ENCODE assay signal across 9 cellular contexts in the genomic region with DNA sequence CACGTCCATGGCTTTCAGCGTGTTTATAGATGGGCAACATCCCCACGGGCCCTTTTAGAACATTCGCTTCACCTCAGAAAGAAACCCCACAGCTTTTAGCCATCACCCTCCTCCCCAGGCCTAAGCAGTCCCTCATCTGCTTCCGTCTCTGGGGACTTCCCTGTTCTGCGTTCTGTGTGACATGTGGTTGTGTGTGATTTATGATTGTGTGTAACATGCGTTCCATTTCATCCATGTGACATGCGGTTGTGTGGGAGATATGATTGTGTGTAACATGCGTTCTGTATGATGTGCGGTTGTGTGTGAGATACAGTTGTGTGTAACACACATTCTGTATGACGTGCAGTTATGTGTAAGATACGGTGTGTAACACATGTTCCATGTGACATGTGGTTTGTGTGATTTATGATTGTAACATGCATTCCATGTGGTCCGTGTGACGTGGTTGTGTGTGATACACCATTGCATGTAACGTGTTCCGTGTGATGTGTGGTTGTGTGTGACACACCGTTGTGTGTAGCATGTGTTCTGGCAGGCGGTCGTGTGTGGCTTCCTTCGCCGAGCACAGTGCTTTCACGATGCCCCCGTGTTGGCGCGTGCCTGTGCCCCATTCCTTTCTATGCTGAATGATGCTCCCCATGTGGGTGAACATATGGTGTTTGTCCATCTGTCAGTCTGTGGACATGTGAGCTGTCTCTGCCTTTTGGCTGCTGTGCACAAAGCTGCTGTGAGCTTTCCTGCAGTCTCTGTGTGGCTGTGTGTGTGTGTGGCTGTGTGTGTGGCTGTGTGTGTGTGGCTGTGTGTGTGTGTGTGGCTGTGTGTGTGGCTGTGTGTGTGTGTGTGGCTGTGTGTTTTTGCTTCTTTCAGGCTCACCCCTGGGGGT. TPM values are rescaled to one million over a fixed set of nuclear protein-coding genes. Genes with fewer than 3 reads are reported as not detected.
DNase-seq lines count a peak whose midpoint lies in the region; ATAC-seq and TF ChIP-seq lines count a peak whose summit lies in the region.
"Had no signal": no experiment of that assay in that cellular context is flagged by ENCODE, and none has a peak within 500 bp of the region (broad histone marks: within the 10 kb centered on the region; RNA-seq: fewer than 3 reads in every experiment).

No MANE protein-coding gene starts in this region.

- ATAC-seq in gastroesophageal sphincter (no peak), Right ventricle myocardium inferior (no peak)

- TF ChIP-seq EP300 in gastroesophageal sphincter (IDR thresholded peaks at IDR 0.05) (no peak), stomach (IDR thresholded peaks at IDR 0.05) (no peak)

- no peak overlapping the region for H3K9ac ChIP-seq in MM.1S (ENCODE audit: low read length)

- peaks cover 5 to 60% (median 51%) of the 10 kb centered on the region in 3 donors for H3K4me1 ChIP-seq in gastroesophageal sphincter
- peaks cover 45 to 63% (median 62%) of the 10 kb centered on the region in 4 donors for H3K4me1 ChIP-seq in stomach
- peaks cover 4% of the 10 kb centered on the region; the same call in 1 of the 2 replicates for H3K4me1 ChIP-seq in MM.1S (ENCODE audit: low read length)

- H3K9me2 ChIP-seq in MM.1S (replicated peaks; ENCODE audit: insufficient read depth, low read length) = no peaks in the 10 kb centered on the region

- WGBS in gastroesophageal sphincter (ENCODE audit: low coverage in 1 of 2), 2 donors = 49 to 80% methylated on average over 9 to 13 of the region's 25 CpGs
- 75 to 84% (median 82%) methylated on average over 25 of the region's 25 CpGs for WGBS in stomach, 5 donors

- no peak for TF ChIP-seq CTCF in gastroesophageal sphincter (IDR thresholded peaks at IDR 0.05)
- no peak for TF ChIP-seq CTCF in stomach (IDR thresholded peaks at IDR 0.05)
- TF ChIP-seq CTCF in MM.1S (IDR thresholded peaks at IDR 0.05; ENCODE audit: low read length) = no peak

- DNase-seq in NCI-H345 (lab: John Stamatoyannopoulos, UW) (peak; percentile 33), NCI-H345 treated with DMSO at 0.1 percent for 48 hours (lab: John Stamatoyannopoulos, UW; ENCODE audit: unreplicated experiment) (no peak), NOMO-1 treated with dmso at 0.1 percent for 144 hours (lab: John Stamatoyannopoulos, UW; ENCODE audit: unreplicated experiment) (peak; percentile 91), stomach (no peak), NCI-H510A treated with DMSO at 0.1 percent for 48 hours (lab: John Stamatoyannopoulos, UW) (no peak), MM.1S (no peak), Right ventricle myocardium inferior (ENCODE audit: missing footprints) (no peak)
- DNase-seq: ACHN had no signal

- H4K20me1 ChIP-seq in MM.1S (ENCODE audit: insufficient read depth, low read length) = no peaks in the 10 kb centered on the region

- H3K36me3 ChIP-seq in gastroesophageal sphincter (peaks cover 0 to under 1% of the 10 kb centered on the region in 2 donors), stomach (peaks cover 0 to 12% (median 5%) of the 10 kb centered on the region in 4 donors), MM.1S (replicated peaks; ENCODE audit: insufficient read depth, low read length) (no peaks in the 10 kb centered on the region)

- no peaks in the 10 kb centered on the region for H3K9me3 ChIP-seq in gastroesophageal sphincter
- H3K9me3 ChIP-seq in stomach = no peaks in the 10 kb centered on the region
- H3K9me3 ChIP-seq in MM.1S (replicated peaks; ENCODE audit: insufficient read depth, low read length) = no peaks in the 10 kb centered on the region

- H3F3A ChIP-seq in MM.1S (ENCODE audit: insufficient read depth, low read length) = no peaks in the 10 kb centered on the region

- H3K27me3 ChIP-seq in gastroesophageal sphincter (no peaks in the 10 kb centered on the region), stomach (no peaks in the 10 kb centered on the region), MM.1S (replicated peaks; ENCODE audit: insufficient read depth, low read length) (no peaks in the 10 kb centered on the region; the same call in 1 of the 2 replicates)

- no peak overlapping the region for H2AFZ ChIP-seq in MM.1S (ENCODE audit: low read length)

- H3K27ac ChIP-seq in gastroesophageal sphincter = peak overlapping the region in 3 of 4 donors; percentile 88 to 94 (median 88)
- H3K27ac ChIP-seq in stomach = peak overlapping the region in 4 of 5 donors; percentile 95 to 97 (median 96)
- H3K27ac ChIP-seq in MM.1S (ENCODE audit: low read length) = no peak overlapping the region

- no peak overlapping the region for H3K4me3 ChIP-seq in gastroesophageal sphincter
- H3K4me3 ChIP-seq in stomach = no peak overlapping the region
- H3K4me3 ChIP-seq in MM.1S (ENCODE audit: low read length) = no peak overlapping the region

- TF ChIP-seq POLR2A in gastroesophageal sphincter (IDR thresholded peaks at IDR 0.05) (no peak), stomach (IDR thresholded peaks at IDR 0.05) (no peak)

- intact Hi-C loops in stomach (cut with DNase I; ENCODE audit: low total_unique reads) (no loop called here), Right ventricle myocardium inferior (cut with DNase I) (no loop called here)

- no peaks in the 10 kb centered on the region for H3K79me2 ChIP-seq in MM.1S (ENCODE audit: low read length)

- H3K4me2 ChIP-seq in MM.1S (ENCODE audit: low read depth, low read length) = no peak overlapping the region

RNA-seq across cellular contexts. Expression of a gene that starts 26.2 kb away (rescaled TPM):
- total RNA-seq in gastroesophageal sphincter (10 to 100 TPM; 11.3 to 17.1 (median 14.8) TPM), stomach (100 to 1,000 TPM in 1 of 5 donors, 10 to 100 TPM in 3, 1 to 10 TPM in 1; 8.5 to 167 (median 22.9) TPM), Right ventricle myocardium inferior (22.3 TPM)
- 10 to 100 TPM; 14.2 to 24.4 (median 22.7) TPM for polyA plus RNA-seq in stomach

Comparison
In these comparisons a context has a peak if more than half of its experiments do, and no peak if none do; other contexts are left out.
1. DNase-seq: peak in NCI-H345 (single experiment) and NOMO-1 treated with dmso at 0.1 percent for 144 hours (single experiment); none in NCI-H345 treated with DMSO at 0.1 percent for 48 hours (single experiment), stomach (single experiment), NCI-H510A treated with DMSO at 0.1 percent for 48 hours (single experiment), MM.1S (single experiment) and Right ventricle myocardium inferior (single experiment).